22 cellular contexts compared by ENCODE assay signal in the genomic region with DNA sequence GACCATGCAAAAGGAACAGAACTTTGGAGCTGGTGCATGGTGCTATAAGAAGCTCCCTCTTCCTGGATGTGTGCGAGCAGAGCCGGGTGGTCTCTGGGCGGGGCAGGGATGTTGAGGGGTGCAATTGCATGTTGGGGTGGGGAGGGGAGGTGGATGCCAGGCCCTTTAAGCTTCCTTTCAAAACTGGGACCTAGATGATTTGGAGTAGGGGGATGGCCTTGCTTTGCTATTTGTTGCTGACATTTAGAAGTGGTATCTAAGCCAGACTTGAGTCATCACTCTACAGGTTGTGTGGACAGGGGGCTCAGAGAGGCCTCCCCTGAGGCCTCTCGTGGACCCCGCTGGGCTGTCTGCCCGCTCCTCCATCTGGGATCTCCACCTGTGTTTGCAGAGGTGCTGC. TPM values are rescaled to one million over a fixed set of nuclear protein-coding genes. Genes with fewer than 3 reads are reported as not detected.
"Had no signal": no experiment of that assay in that cellular context is flagged by ENCODE, and none has a peak within 500 bp of the region (broad histone marks: within the 10 kb centered on the region; RNA-seq: fewer than 3 reads in every experiment).

No MANE protein-coding gene starts in this region.

- ATAC-seq: activated CD8-positive, alpha-beta memory T cell treated with anti-CD3 and anti-CD28 coated beads, Interleukin-2, amount 10 ng/mL, durations not matched to agents 7 days and 5 days; activated CD8-positive, alpha-beta T cell treated with anti-CD3 and anti-CD28 coated beads for 36 hours; activated naive CD8-positive, alpha-beta T cell treated with anti-CD3 and anti-CD28 coated beads, Interleukin-2, amount 50 U/mL, for 24 hours; body of pancreas; effector memory CD8-positive, alpha-beta T cell; naive thymus-derived CD4-positive, alpha-beta T cell; T-cell had no signal

- H3K9me3 ChIP-seq: body of pancreas, lower lobe of right lung, spleen, thyroid gland had no signal

- H3K4me3 ChIP-seq: body of pancreas, lower lobe of right lung, neural progenitor cell, spleen, thyroid gland had no signal

- H3K27ac ChIP-seq: body of pancreas, lower lobe of right lung, neural progenitor cell, spleen, thyroid gland, VCaP had no signal

- H3K27me3 ChIP-seq: body of pancreas, neural progenitor cell, thyroid gland had no signal

- H3K36me3 ChIP-seq: lower lobe of right lung, neural progenitor cell, spleen, thyroid gland had no signal

- H3K4me1 ChIP-seq: body of pancreas, neural progenitor cell, spleen had no signal

- DNase-seq: activated CD4-positive, alpha-beta T cell treated with anti-CD3 and anti-CD28 coated beads, Interleukin-2, amount 10 ng/mL, durations not matched to agents 7 days and 5 days; activated CD4-positive, CD25-positive, alpha-beta regulatory T cell treated with anti-CD3 and anti-CD28 coated beads, Interleukin-2, amount 50 U/mL, for 72 hours; activated CD8-positive, alpha-beta memory T cell treated with anti-CD3 and anti-CD28 coated beads, Interleukin-2, amount 10 ng/mL, durations not matched to agents 7 days and 5 days; activated CD8-positive, alpha-beta T cell treated with anti-CD3 and anti-CD28 coated beads for 36 hours; activated gamma-delta T cell; activated naive CD4-positive, alpha-beta T cell treated with anti-CD3 and anti-CD28 coated beads, Interleukin-2, amount 50 U/mL, for 16 hours; activated naive CD8-positive, alpha-beta T cell treated with anti-CD3 and anti-CD28 coated beads, Interleukin-2, amount 50 U/mL, for 24 hours; anterior cingulate cortex; body of pancreas; dermis blood vessel endothelial cell; effector memory CD8-positive, alpha-beta T cell; lower lobe of right lung; mesendoderm; naive thymus-derived CD4-positive, alpha-beta T cell; spleen; stimulated activated CD4-positive, alpha-beta T cell treated with anti-CD3 and anti-CD28 coated beads, Interleukin-4, amount 100 ng/mL, for 24 hours; stimulated activated naive CD4-positive, alpha-beta T cell treated with Interleukin-2 at 50 U/mL for 16 hours; T-cell; thyroid gland had no signal

RNA-seq across cellular contexts. Expression of gene FBLN1, which starts 24.8 kb away (rescaled TPM):
- total RNA-seq: activated CD4-positive, alpha-beta T cell treated with anti-CD3 and anti-CD28 coated beads, Interleukin-2, amount 10 ng/mL, durations not matched to agents 7 days and 5 days; activated T-helper 1 cell treated with anti-CD3 and anti-CD28 coated beads, Interleukin-12 subunit alpha, Interleukin-12 subunit beta, Interleukin-2, Interleukin-4 antibody, amounts not matched to agents 30 ng/mL and 10 ng/mL and 1 ng/mL, durations not matched to agents 14 hours and 24 hours and 36 hours had no signal
